ENCODE assay signal across 22 cellular contexts in genomic region chr16:72073831-72074230, GRCh38. TPM values are rescaled to one million over a fixed set of nuclear protein-coding genes. Genes with fewer than 3 reads are reported as not detected.
DNase-seq lines count a peak whose midpoint lies in the region; ATAC-seq, FAIRE-seq and TF ChIP-seq lines count a peak whose summit lies in the region.
"Had no signal": no experiment of that assay in that cellular context is flagged by ENCODE, and none has a peak within 500 bp of the region (broad histone marks: within the 10 kb centered on the region; RNA-seq: fewer than 3 reads in every experiment).

No MANE protein-coding gene starts in this region.

- H3K36me3 ChIP-seq in HepG2 (replicated peaks in 1 of 2; ENCODE audit: control insufficient read depth in 1 of 2, insufficient read depth in 2 of 2, low read length in 2 of 2) (peaks cover 2 to 3% of the 10 kb centered on the region in 2 experiments; a peak in 4 of 5 replicates), stomach (peaks cover 0 to 12% (median 5%) of the 10 kb centered on the region in 4 donors), mammary epithelial cell (ENCODE audit: insufficient read depth, low read length) (no peaks in the 10 kb centered on the region)
- H3K36me3 ChIP-seq: neural progenitor cell, Peyer's patch, WERI-Rb-1 had no signal

- CTCF ChIA-PET in HepG2 (lab: Yijun Ruan, JAX; ENCODE audit: low intra/inter-chr PET ratio, low total read pairs) (no interaction called here), mammary epithelial cell (lab: Charles Lee; ENCODE audit: low non-redundant PET) (no interaction called here), MCF 10A (lab: Yijun Ruan, JAX) (no interaction called here)

- H3K9me3 Mint-ChIP-seq in MCF 10A (ENCODE audit: unreplicated experiment): no peaks in the 10 kb centered on the region
- H3K9me3 Mint-ChIP-seq: activated CD8-positive, alpha-beta T cell treated with anti-CD3 and anti-CD28 coated beads for 36 hours; activated naive CD8-positive, alpha-beta T cell treated with anti-CD3 and anti-CD28 coated beads, Interleukin-2, amount 50 U/mL, for 24 hours; CD8-positive, alpha-beta T cell; neural progenitor cell; T-cell had no signal

- in situ Hi-C loops in HepG2 (cut with HindIII; ENCODE audit: extremely low pct_ligation_motif_present, low pct_unique_long_range_greater_than_20kb) (no loop called here), mammary epithelial cell (cut with MboI; ENCODE audit: low sequenced_read_pairs in 2 of 2) (no loop called here)

- H3K9ac ChIP-seq in HepG2 (ENCODE audit: insufficient read depth, low read depth, low read length) (peak overlapping the region; percentile 50; the same call in 1 of the 2 replicates), mammary epithelial cell (ENCODE audit: insufficient read depth, low read length) (no peak overlapping the region)
- H3K9ac ChIP-seq: neural progenitor cell had no signal

- peak in 47 of 56 donors; percentile 1 to 81 (median 27) for DNase-seq in amygdala (lab: John Stamatoyannopoulos, UW)
- peak; percentile 25 for DNase-seq in fibroblast of pulmonary artery (ENCODE audit: low read depth)
- DNase-seq in HepG2 (ENCODE audit: low spot score): no peak
- peak; percentile 31 for DNase-seq in stomach
- no peak for DNase-seq in mammary epithelial cell
- no peak for DNase-seq in MCF 10A (ENCODE audit: unreplicated experiment)
- no peak for DNase-seq in stimulated activated CD4-positive, alpha-beta T cell treated with anti-CD3 and anti-CD28 coated beads, Interleukin-4, amount 100 ng/mL, for 1 hour
- DNase-seq: activated CD8-positive, alpha-beta T cell treated with anti-CD3 and anti-CD28 coated beads for 36 hours; activated naive CD8-positive, alpha-beta T cell treated with anti-CD3 and anti-CD28 coated beads, Interleukin-2, amount 50 U/mL, for 24 hours; CD8-positive, alpha-beta T cell; dermis blood vessel endothelial cell; NCI-H2081 treated with DMSO at 0.1 percent for 48 hours; NCI-H774; Peyer's patch; T-cell; WERI-Rb-1 had no signal

- no peak overlapping the region for H3K4me3 Mint-ChIP-seq in MCF 10A (ENCODE audit: unreplicated experiment)
- H3K4me3 Mint-ChIP-seq: activated CD8-positive, alpha-beta T cell treated with anti-CD3 and anti-CD28 coated beads for 36 hours; activated naive CD8-positive, alpha-beta T cell treated with anti-CD3 and anti-CD28 coated beads, Interleukin-2, amount 50 U/mL, for 24 hours; CD8-positive, alpha-beta T cell; neural progenitor cell; T-cell had no signal

- WGBS in HepG2 (ENCODE audit: low lambda C conversion rate): 95% methylated on average over 5 of the region's 5 CpGs
- 38 to 58% (median 39%) methylated on average over 5 of the region's 5 CpGs for WGBS in stomach, 5 donors
- 41% methylated on average over 5 of the region's 5 CpGs for WGBS in mammary epithelial cell (ENCODE audit: low coverage, missing lambda C conversion rate)

- TF ChIP-seq POLR2A in HepG2 (IDR thresholded peaks at IDR 0.05; ENCODE audit: insufficient read depth in 1 of 2, low read depth in 2 of 2, low read length in 2 of 2): no peak
- TF ChIP-seq POLR2A in stomach (IDR thresholded peaks at IDR 0.05): no peak

- H3K4me1 ChIP-seq in HepG2 (ENCODE audit: insufficient read depth, low read length) (peaks cover 50% of the 10 kb centered on the region), stomach (peaks cover 16 to 47% (median 29%) of the 10 kb centered on the region in 4 donors), mammary epithelial cell (ENCODE audit: insufficient read depth, low read length) (no peaks in the 10 kb centered on the region)
- H3K4me1 ChIP-seq: Peyer's patch had no signal

- no peaks in the 10 kb centered on the region for H3K9me3 ChIP-seq in HepG2 (ENCODE audit: low read length)
- H3K9me3 ChIP-seq in stomach: no peaks in the 10 kb centered on the region
- no peaks in the 10 kb centered on the region for H3K9me3 ChIP-seq in mammary epithelial cell (replicated peaks; ENCODE audit: insufficient read depth, low read length)
- H3K9me3 ChIP-seq: Peyer's patch had no signal

- H3K27me3 ChIP-seq in HepG2 (ENCODE audit: control insufficient read depth in 1 of 2, insufficient read depth in 2 of 2, low read length in 2 of 2) (no peaks in the 10 kb centered on the region), stomach (no peaks in the 10 kb centered on the region), mammary epithelial cell (ENCODE audit: insufficient read depth, low read length) (no peaks in the 10 kb centered on the region)
- H3K27me3 ChIP-seq: neural progenitor cell, Peyer's patch had no signal

- no peaks in the 10 kb centered on the region for H3K79me2 ChIP-seq in HepG2 (ENCODE audit: insufficient read depth, low read length)
- H3K79me2 ChIP-seq in mammary epithelial cell (ENCODE audit: insufficient read depth, low read length): no peaks in the 10 kb centered on the region

- POLR2A ChIA-PET in HepG2 (lab: Yijun Ruan, JAX): interaction anchor here (2.2 to 4.2 kb wide), 6 partner anchors 10 to 20 kb away, joined by 9 to 51 read pairs (median 22); partner anchors contain the start of genes DHX38, HP, HPR and TXNL4B
- POLR2A ChIA-PET in MCF 10A (lab: Yijun Ruan, JAX): no interaction called here

- dilution Hi-C loops in mammary epithelial cell (cut with HindIII; ENCODE audit: low sequenced_read_pairs): no loop called here

- H3K36me3 Mint-ChIP-seq in MCF 10A (ENCODE audit: insufficient read depth, unreplicated experiment): no peaks in the 10 kb centered on the region
- H3K36me3 Mint-ChIP-seq: neural progenitor cell had no signal

- TF ChIP-seq CTCF in fibroblast of pulmonary artery (IDR thresholded peaks at IDR 0.05; ENCODE audit: low read length, missing control alignments) (no peak), HepG2 (CRISPR knock-in tag; IDR thresholded peaks at IDR 0.05) (no peak), stomach (IDR thresholded peaks at IDR 0.05) (no peak), mammary epithelial cell (conservative IDR thresholded peaks at IDR 0.05 in 1 of 2, IDR thresholded peaks at IDR 0.05 in 1 of 2; ENCODE audit: extremely low read depth in 1 of 2, insufficient read depth in 1 of 2, low read depth in 1 of 2, low read length in 2 of 2) (no peak), MCF 10A (IDR thresholded peaks at IDR 0.05; ENCODE audit: unreplicated experiment) (no peak)

- no peak for ATAC-seq in HepG2
- no peak for ATAC-seq in GM21786 (IDR thresholded peaks at IDR 0.05; ENCODE audit: unreplicated experiment)
- ATAC-seq: activated CD8-positive, alpha-beta T cell treated with anti-CD3 and anti-CD28 coated beads for 36 hours; activated naive CD8-positive, alpha-beta T cell treated with anti-CD3 and anti-CD28 coated beads, Interleukin-2, amount 50 U/mL, for 24 hours; CD8-positive, alpha-beta T cell; T-cell had no signal

- no peak overlapping the region for H2AFZ ChIP-seq in HepG2 (ENCODE audit: low read length)
- no peak overlapping the region for H2AFZ ChIP-seq in mammary epithelial cell (ENCODE audit: low read depth, low read length)

- no TSS peak for BruUV-seq in HepG2 (replicated peaks; lab: Mats Ljungman, UMichigan)
- BruUV-seq in mammary epithelial cell (replicated peaks; lab: Mats Ljungman, UMichigan): no TSS peak
- BruUV-seq in MCF 10A (replicated peaks; lab: Mats Ljungman, UMichigan): no TSS peak

- no peak for TF ChIP-seq RAD21 in HepG2 (CRISPR knock-in tag; IDR thresholded peaks at IDR 0.05)

- TF ChIP-seq EP300 in HepG2 (IDR thresholded peaks at IDR 0.05; ENCODE audit: low read depth in 2 of 2, low read length in 2 of 2) (no peak), HepG2 (CRISPR knock-in tag; IDR thresholded peaks at IDR 0.05; ENCODE audit: borderline replicate concordance) (no peak), stomach (IDR thresholded peaks at IDR 0.05) (no peak)

- no peaks in the 10 kb centered on the region for H3K27me3 Mint-ChIP-seq in MCF 10A (ENCODE audit: insufficient read depth, unreplicated experiment)
- H3K27me3 Mint-ChIP-seq: activated CD8-positive, alpha-beta T cell treated with anti-CD3 and anti-CD28 coated beads for 36 hours; activated naive CD8-positive, alpha-beta T cell treated with anti-CD3 and anti-CD28 coated beads, Interleukin-2, amount 50 U/mL, for 24 hours; T-cell had no signal

- no peak overlapping the region for H3K4me2 ChIP-seq in HepG2 (ENCODE audit: low read depth, low read length)
- no peak overlapping the region for H3K4me2 ChIP-seq in mammary epithelial cell (ENCODE audit: insufficient read depth, low read depth, low read length)

- peak overlapping the region; percentile 90 for H3K27ac ChIP-seq in HepG2 (ENCODE audit: extremely low read length, insufficient read depth, low read length)
- peak overlapping the region in 3 of 5 donors; percentile 60 to 75 (median 68) for H3K27ac ChIP-seq in stomach
- H3K27ac ChIP-seq in mammary epithelial cell (ENCODE audit: insufficient read depth, low read depth, low read length): no peak overlapping the region
- H3K27ac ChIP-seq: neural progenitor cell, Peyer's patch, skin epidermis, WERI-Rb-1 had no signal

- intact Hi-C loops in HepG2 (cut with micrococcal nuclease; ENCODE audit: unreplicated experiment): no loop called here
- intact Hi-C loops in stomach (cut with DNase I; ENCODE audit: low total_unique reads): no loop called here
- intact Hi-C loops in mammary epithelial cell (cut with micrococcal nuclease): no loop called here
- intact Hi-C loops in MCF 10A (cut with micrococcal nuclease): no loop called here

- FAIRE-seq in HepG2 (lab: Jason Lieb, UNC): no peak
- FAIRE-seq: H54, urothelium cell line had no signal

- no peaks in the 10 kb centered on the region for H3K4me1 Mint-ChIP-seq in MCF 10A (ENCODE audit: insufficient read depth, unreplicated experiment)
- H3K4me1 Mint-ChIP-seq: activated naive CD8-positive, alpha-beta T cell treated with anti-CD3 and anti-CD28 coated beads, Interleukin-2, amount 50 U/mL, for 24 hours; T-cell had no signal

- no peak overlapping the region for H3K27ac Mint-ChIP-seq in MCF 10A (ENCODE audit: low read depth, unreplicated experiment)
- H3K27ac Mint-ChIP-seq: activated CD8-positive, alpha-beta T cell treated with anti-CD3 and anti-CD28 coated beads for 36 hours; activated naive CD8-positive, alpha-beta T cell treated with anti-CD3 and anti-CD28 coated beads, Interleukin-2, amount 50 U/mL, for 24 hours; CD8-positive, alpha-beta T cell; T-cell had no signal

- H3K4me3 ChIP-seq in fibroblast of pulmonary artery (replicated peaks; ENCODE audit: low read depth, low read length): no peak overlapping the region
- no peak overlapping the region for H3K4me3 ChIP-seq in HepG2 (replicated peaks in 1 of 3; ENCODE audit: insufficient read depth in 1 of 3, low read depth in 2 of 3, low read length in 3 of 3)
- H3K4me3 ChIP-seq in stomach: no peak overlapping the region
- no peak overlapping the region for H3K4me3 ChIP-seq in mammary epithelial cell (replicated peaks in 1 of 3; ENCODE audit: insufficient read depth in 1 of 3, low read depth in 2 of 3, low read length in 3 of 3)
- H3K4me3 ChIP-seq: lung, neural progenitor cell, Peyer's patch, skin epidermis had no signal

- H4K20me1 ChIP-seq in HepG2 (ENCODE audit: insufficient read depth, low read length): no peaks in the 10 kb centered on the region
- H4K20me1 ChIP-seq in mammary epithelial cell (ENCODE audit: insufficient read depth, low read length): no peaks in the 10 kb centered on the region

RNA-seq across cellular contexts. Expression of gene HPR, which starts 10.8 kb away (rescaled TPM):
- total RNA-seq in HepG2 (2016; rRNA removed; fragmentation: Illumina TruSeq; extraction: Trizol) (29.5 and 50.5 TPM in 2 replicates), stomach (1 to 10 TPM in 1 of 5 donors, under 1 TPM in 1, not detected in 3; 0.55 to 8.7 TPM), mammary epithelial cell (not detected), MCF 10A (2022) (not detected in 2 replicates)
- total RNA-seq in HepG2 (2016; cell fraction: cytosol; rRNA removed; fragmentation: Illumina TruSeq; extraction: Trizol; ENCODE audit: low read depth): 12.5 and 12.9 TPM in 2 replicates
- 30.8 and 52.5 TPM in 2 replicates for total RNA-seq in HepG2 (2016; cell fraction: insoluble cytoplasmic fraction; rRNA removed; fragmentation: Illumina TruSeq; extraction: Trizol)
- total RNA-seq in HepG2 (2016; cell fraction: membrane; rRNA removed; fragmentation: Illumina TruSeq; extraction: Trizol): 17.8 and 19.1 TPM in 2 replicates
- total RNA-seq in HepG2 (2016; cell fraction: nucleus; rRNA removed; fragmentation: Illumina TruSeq; extraction: Trizol): 41.5 and 48.6 TPM in 2 replicates
- polyA plus RNA-seq in HepG2 (2011; rRNA removed) (107 and 123 TPM in 2 replicates), stomach (1 to 10 TPM in 1 of 3 donors, under 1 TPM in 1, not detected in 1; 0.43 to 1.5 TPM), mammary epithelial cell (not detected)
- polyA plus RNA-seq in HepG2 (2011; cell fraction: cytosol; rRNA removed): 94.0 and 130 TPM in 2 replicates
- polyA plus RNA-seq in HepG2 (2011; cell fraction: nucleus; rRNA removed): 62.2 and 82.7 TPM in 2 replicates
- polyA plus RNA-seq in HepG2 (2012): 33.5 and 49.7 TPM in 2 replicates
- 10.7 and 12.1 TPM in 2 replicates for polyA plus RNA-seq in HepG2 (2016; cell fraction: cytosol; fragmentation: Illumina TruSeq; extraction: Trizol; ENCODE audit: low read depth)
- polyA plus RNA-seq in HepG2 (2016; cell fraction: insoluble cytoplasmic fraction; fragmentation: Illumina TruSeq; extraction: Trizol; ENCODE audit: low read depth): 25.0 and 25.5 TPM in 2 replicates
- 10.2 and 13.0 TPM in 2 replicates for polyA plus RNA-seq in HepG2 (2016; cell fraction: membrane; fragmentation: Illumina TruSeq; extraction: Trizol; ENCODE audit: low read depth)
- polyA plus RNA-seq in HepG2 (2016; cell fraction: nucleus; fragmentation: Illumina TruSeq; extraction: Trizol; ENCODE audit: insufficient read depth, low read depth): 77.3 and 85.6 TPM in 2 replicates
- polyA minus RNA-seq in HepG2 (2011; rRNA and poly(A)+ RNA removed; ENCODE audit: low replicate concordance): 45.3 TPM in 1 of 2 replicates, not detected in the other
- 27.7 and 38.2 TPM in 2 replicates for polyA minus RNA-seq in HepG2 (2011; cell fraction: cytosol; rRNA and poly(A)+ RNA removed)
- polyA minus RNA-seq in HepG2 (2011; cell fraction: nucleus; rRNA and poly(A)+ RNA removed): 22.4 and 28.3 TPM in 2 replicates
- not detected for polyA minus RNA-seq in mammary epithelial cell
- total RNA-seq: activated CD8-positive, alpha-beta T cell treated with anti-CD3 and anti-CD28 coated beads for 36 hours; CD8-positive, alpha-beta T cell; dermis blood vessel endothelial cell; Peyer's patch; T-cell had no signal

RNA-seq across cellular contexts. Expression of gene HP, which starts 19.5 kb away (rescaled TPM):
- 204 and 387 TPM in 2 replicates for total RNA-seq in HepG2 (2016; rRNA removed; fragmentation: Illumina TruSeq; extraction: Trizol)
- 101 and 104 TPM in 2 replicates for total RNA-seq in HepG2 (2016; cell fraction: cytosol; rRNA removed; fragmentation: Illumina TruSeq; extraction: Trizol; ENCODE audit: low read depth)
- 212 and 406 TPM in 2 replicates for total RNA-seq in HepG2 (2016; cell fraction: insoluble cytoplasmic fraction; rRNA removed; fragmentation: Illumina TruSeq; extraction: Trizol)
- total RNA-seq in HepG2 (2016; cell fraction: membrane; rRNA removed; fragmentation: Illumina TruSeq; extraction: Trizol): 87.2 and 95.2 TPM in 2 replicates
- 285 and 296 TPM in 2 replicates for total RNA-seq in HepG2 (2016; cell fraction: nucleus; rRNA removed; fragmentation: Illumina TruSeq; extraction: Trizol)
- 524 and 697 TPM in 2 replicates for polyA plus RNA-seq in HepG2 (2011; rRNA removed)
- polyA plus RNA-seq in HepG2 (2011; cell fraction: cytosol; rRNA removed): 453 and 910 TPM in 2 replicates
- polyA plus RNA-seq in HepG2 (2011; cell fraction: nucleus; rRNA removed): 156 and 249 TPM in 2 replicates
- polyA plus RNA-seq in HepG2 (2012): 146 and 552 TPM in 2 replicates
- 90.8 and 96.3 TPM in 2 replicates for polyA plus RNA-seq in HepG2 (2016; cell fraction: cytosol; fragmentation: Illumina TruSeq; extraction: Trizol; ENCODE audit: low read depth)
- polyA plus RNA-seq in HepG2 (2016; cell fraction: insoluble cytoplasmic fraction; fragmentation: Illumina TruSeq; extraction: Trizol; ENCODE audit: low read depth): 197 and 222 TPM in 2 replicates
- polyA plus RNA-seq in HepG2 (2016; cell fraction: membrane; fragmentation: Illumina TruSeq; extraction: Trizol; ENCODE audit: low read depth): 71.5 and 78.8 TPM in 2 replicates
- 495 and 512 TPM in 2 replicates for polyA plus RNA-seq in HepG2 (2016; cell fraction: nucleus; fragmentation: Illumina TruSeq; extraction: Trizol; ENCODE audit: insufficient read depth, low read depth)
- 0.77 and 754 TPM in 2 replicates for polyA minus RNA-seq in HepG2 (2011; rRNA and poly(A)+ RNA removed; ENCODE audit: low replicate concordance)
- polyA minus RNA-seq in HepG2 (2011; cell fraction: cytosol; rRNA and poly(A)+ RNA removed): 250 and 368 TPM in 2 replicates
- polyA minus RNA-seq in HepG2 (2011; cell fraction: nucleus; rRNA and poly(A)+ RNA removed): 79.4 and 147 TPM in 2 replicates
- total RNA-seq in stomach: 1 to 10 TPM in 2 of 5 donors, not detected in 3; 3.3 to 8.8 TPM
- polyA plus RNA-seq in stomach: 1 to 10 TPM; 1.6 to 8.0 (median 2.9) TPM
- not detected for total RNA-seq in mammary epithelial cell
- polyA plus RNA-seq in mammary epithelial cell: not detected
- not detected for polyA minus RNA-seq in mammary epithelial cell
- not detected in 2 replicates for total RNA-seq in MCF 10A (2022)
- total RNA-seq: activated CD8-positive, alpha-beta T cell treated with anti-CD3 and anti-CD28 coated beads for 36 hours; CD8-positive, alpha-beta T cell; dermis blood vessel endothelial cell; Peyer's patch had no signal

RNA-seq across cellular contexts. Expression of gene TXNL4B, which starts 19.6 kb away (rescaled TPM):
- total RNA-seq in HepG2 (2016; rRNA removed; fragmentation: Illumina TruSeq; extraction: Trizol) (18.3 and 24.4 TPM in 2 replicates), stomach (10 to 100 TPM in 2 of 5 donors, 1 to 10 TPM in 2, under 1 TPM in 1; 0.87 to 23.3 (median 4.5) TPM), mammary epithelial cell (10 to 100 TPM in 1 of 2 donors, 1 to 10 TPM in 1; 7.5 to 16.3 TPM), MCF 10A (2022) (17.4 and 18.6 TPM in 2 replicates)
- total RNA-seq in HepG2 (2016; cell fraction: cytosol; rRNA removed; fragmentation: Illumina TruSeq; extraction: Trizol; ENCODE audit: low read depth): 9.5 and 11.8 TPM in 2 replicates
- total RNA-seq in HepG2 (2016; cell fraction: insoluble cytoplasmic fraction; rRNA removed; fragmentation: Illumina TruSeq; extraction: Trizol): 18.8 and 30.9 TPM in 2 replicates
- total RNA-seq in HepG2 (2016; cell fraction: membrane; rRNA removed; fragmentation: Illumina TruSeq; extraction: Trizol): 8.7 and 9.5 TPM in 2 replicates
- total RNA-seq in HepG2 (2016; cell fraction: nucleus; rRNA removed; fragmentation: Illumina TruSeq; extraction: Trizol): 9.0 and 14.7 TPM in 2 replicates
- polyA plus RNA-seq in HepG2 (2011; rRNA removed) (14.5 and 17.4 TPM in 2 replicates), stomach (1 to 10 TPM; 6.4 to 8.0 (median 6.7) TPM), mammary epithelial cell (10.2 TPM)
- polyA plus RNA-seq in HepG2 (2011; cell fraction: cytosol; rRNA removed): 11.2 and 14.4 TPM in 2 replicates
- polyA plus RNA-seq in HepG2 (2011; cell fraction: nucleus; rRNA removed): 7.1 and 10.1 TPM in 2 replicates
- 11.4 and 16.0 TPM in 2 replicates for polyA plus RNA-seq in HepG2 (2012)
- polyA plus RNA-seq in HepG2 (2016; cell fraction: cytosol; fragmentation: Illumina TruSeq; extraction: Trizol; ENCODE audit: low read depth): 3.8 and 4.9 TPM in 2 replicates
- 23.9 and 29.5 TPM in 2 replicates for polyA plus RNA-seq in HepG2 (2016; cell fraction: insoluble cytoplasmic fraction; fragmentation: Illumina TruSeq; extraction: Trizol; ENCODE audit: low read depth)
- 7.5 TPM in 2 replicates for polyA plus RNA-seq in HepG2 (2016; cell fraction: membrane; fragmentation: Illumina TruSeq; extraction: Trizol; ENCODE audit: low read depth)
- polyA plus RNA-seq in HepG2 (2016; cell fraction: nucleus; fragmentation: Illumina TruSeq; extraction: Trizol; ENCODE audit: insufficient read depth, low read depth): 18.3 and 20.5 TPM in 2 replicates
- 4.6 and 8.0 TPM in 2 replicates for polyA minus RNA-seq in HepG2 (2011; rRNA and poly(A)+ RNA removed; ENCODE audit: low replicate concordance)
- 5.5 and 5.8 TPM in 2 replicates for polyA minus RNA-seq in HepG2 (2011; cell fraction: cytosol; rRNA and poly(A)+ RNA removed)
- polyA minus RNA-seq in HepG2 (2011; cell fraction: nucleus; rRNA and poly(A)+ RNA removed): 8.6 and 11.6 TPM in 2 replicates
- 5.8 TPM for polyA minus RNA-seq in mammary epithelial cell

RNA-seq across cellular contexts. Expression of gene DHX38, which starts 19.8 kb away (rescaled TPM):
- total RNA-seq in HepG2 (2016; rRNA removed; fragmentation: Illumina TruSeq; extraction: Trizol) (58.9 and 85.9 TPM in 2 replicates), stomach (100 to 1,000 TPM in 1 of 5 donors, 10 to 100 TPM in 4; 11.1 to 153 (median 58.9) TPM), mammary epithelial cell (10 to 100 TPM; 32.3 to 62.9 TPM), MCF 10A (2022) (65.2 and 75.2 TPM in 2 replicates)
- total RNA-seq in HepG2 (2016; cell fraction: cytosol; rRNA removed; fragmentation: Illumina TruSeq; extraction: Trizol; ENCODE audit: low read depth): 14.5 and 15.5 TPM in 2 replicates
- 48.6 and 86.7 TPM in 2 replicates for total RNA-seq in HepG2 (2016; cell fraction: insoluble cytoplasmic fraction; rRNA removed; fragmentation: Illumina TruSeq; extraction: Trizol)
- 21.7 and 23.0 TPM in 2 replicates for total RNA-seq in HepG2 (2016; cell fraction: membrane; rRNA removed; fragmentation: Illumina TruSeq; extraction: Trizol)
- total RNA-seq in HepG2 (2016; cell fraction: nucleus; rRNA removed; fragmentation: Illumina TruSeq; extraction: Trizol): 82.9 and 85.2 TPM in 2 replicates
- polyA plus RNA-seq in HepG2 (2011; rRNA removed) (54.4 and 57.8 TPM in 2 replicates), stomach (10 to 100 TPM; 21.4 to 35.9 (median 24.8) TPM), mammary epithelial cell (35.5 TPM)
- 33.6 and 46.3 TPM in 2 replicates for polyA plus RNA-seq in HepG2 (2011; cell fraction: cytosol; rRNA removed)
- polyA plus RNA-seq in HepG2 (2011; cell fraction: nucleus; rRNA removed): 245 and 273 TPM in 2 replicates
- 54.2 and 64.4 TPM in 2 replicates for polyA plus RNA-seq in HepG2 (2012)
- 4.0 and 4.3 TPM in 2 replicates for polyA plus RNA-seq in HepG2 (2016; cell fraction: cytosol; fragmentation: Illumina TruSeq; extraction: Trizol; ENCODE audit: low read depth)
- polyA plus RNA-seq in HepG2 (2016; cell fraction: insoluble cytoplasmic fraction; fragmentation: Illumina TruSeq; extraction: Trizol; ENCODE audit: low read depth): 40.9 and 48.3 TPM in 2 replicates
- polyA plus RNA-seq in HepG2 (2016; cell fraction: membrane; fragmentation: Illumina TruSeq; extraction: Trizol; ENCODE audit: low read depth): 7.3 and 10.2 TPM in 2 replicates
- 193 and 204 TPM in 2 replicates for polyA plus RNA-seq in HepG2 (2016; cell fraction: nucleus; fragmentation: Illumina TruSeq; extraction: Trizol; ENCODE audit: insufficient read depth, low read depth)
- polyA minus RNA-seq in HepG2 (2011; rRNA and poly(A)+ RNA removed; ENCODE audit: low replicate concordance): 86.4 and 115 TPM in 2 replicates
- 47.6 and 64.3 TPM in 2 replicates for polyA minus RNA-seq in HepG2 (2011; cell fraction: cytosol; rRNA and poly(A)+ RNA removed)
- polyA minus RNA-seq in HepG2 (2011; cell fraction: nucleus; rRNA and poly(A)+ RNA removed): 89.3 and 93.6 TPM in 2 replicates
- polyA minus RNA-seq in mammary epithelial cell: 59.6 TPM

Comparison
In these comparisons a context has a peak if more than half of its experiments do, and no peak if none do; other contexts are left out.
1. DNase-seq: peak in amygdala (47 of 56), fibroblast of pulmonary artery (single experiment) and stomach (single experiment); none in HepG2 (single experiment), mammary epithelial cell (single experiment), MCF 10A (single experiment) and stimulated activated CD4-positive, alpha-beta T cell treated with anti-CD3 and anti-CD28 coated beads, Interleukin-4, amount 100 ng/mL, for 1 hour (single experiment).
2. RNA of gene HP, which starts 19.5 kb away (total RNA-seq): 87.2 to 406 TPM in HepG2; not detected in MCF 10A, 3.3 to 8.8 TPM in stomach and not detected in mammary epithelial cell; every median in the first group is over 4 times any median in the second.